ENCODE assay signal across 8 cellular contexts in genomic region chr19:29665215-29665825, GRCh38. TPM values are rescaled to one million over a fixed set of nuclear protein-coding genes. Genes with fewer than 3 reads are reported as not detected.
DNase-seq lines count a peak whose midpoint lies in the region; ATAC-seq and TF ChIP-seq lines count a peak whose summit lies in the region.

Gene PLEKHF1 (plus strand): TSS chr19:29665461. CDS start chr19:29673840, 8,379 bp downstream.

- peak within 1 kb of the TSS; percentile 80 for H3K4me3 ChIP-seq in fibroblast of mammary gland (ENCODE audit: control insufficient read depth, low read depth, low read length)

- peak within 1 kb of the TSS; percentile 94 to 98 for H3K27ac Mint-ChIP-seq in natural killer cell

- H3K9me3 Mint-ChIP-seq in natural killer cell: no peaks in the 10 kb centered on the region

- ATAC-seq in GM21360 (IDR thresholded peaks at IDR 0.05; ENCODE audit: unreplicated experiment): peak; percentile 84
- peak; percentile 80 to 93 (median 87) for ATAC-seq in natural killer cell

- H3K27me3 Mint-ChIP-seq in natural killer cell (ENCODE audit: low read depth in 2 of 2): no peaks in the 10 kb centered on the region

- peak; percentile 43 for DNase-seq in DMS153 treated with DMSO at 0.1 percent for 48 hours (lab: John Stamatoyannopoulos, UW; ENCODE audit: unreplicated experiment)
- peak; percentile 64 for DNase-seq in HT-29 (ENCODE audit: low spot score)
- peak; percentile 82 for DNase-seq in RPMI7951 (ENCODE audit: low read depth)
- DNase-seq in activated T-helper 1 cell treated with anti-CD3 and anti-CD28 coated beads, Interleukin-2, amount 50 U/mL, for 16 hours (ENCODE audit: low read depth in 1 of 2, low spot score in 1 of 2): peak; percentile 56 to 72
- DNase-seq in fibroblast of mammary gland (ENCODE audit: low read depth): peak; percentile 68
- peak; percentile 85 for DNase-seq in natural killer cell
- DNase-seq in stimulated activated naive CD4-positive, alpha-beta T cell treated with Interleukin-2 at 50 U/mL for 16 hours (lab: John Stamatoyannopoulos, UW): peak; percentile 82

- H3K4me3 Mint-ChIP-seq in natural killer cell: peak within 1 kb of the TSS; percentile 91

- TF ChIP-seq CTCF in fibroblast of mammary gland (conservative IDR thresholded peaks at IDR 0.05; ENCODE audit: control insufficient read depth, insufficient read depth, low read depth, low read length): no peak
- no peak for TF ChIP-seq CTCF in natural killer cell (IDR thresholded peaks at IDR 0.05)

- no peaks in the 10 kb centered on the region for H3K36me3 Mint-ChIP-seq in natural killer cell

- intact Hi-C loops in natural killer cell (cut with micrococcal nuclease): loop anchor here (1.0 to 5.0 kb wide), 3 partner anchors 8 to 43 kb away; no protein-coding TSS in a partner anchor

- peaks cover 46 to 47% of the 10 kb centered on the region in 2 donors for H3K4me1 Mint-ChIP-seq in natural killer cell

RNA-seq across cellular contexts. Expression of gene PLEKHF1, which starts in this region (rescaled TPM):
- 1.1 and 1.2 TPM in 2 replicates for total RNA-seq in HT-29 (2014; rRNA removed; shearing (Covaris generic))
- 12.9 and 14.3 TPM in 2 replicates for total RNA-seq in RPMI7951 (2014; rRNA removed; shearing (Covaris generic))
- 10 to 100 TPM; 53.0 to 81.8 (median 53.8) TPM for total RNA-seq in natural killer cell

Comparison
In these comparisons a context has a peak if more than half of its experiments do, and no peak if none do; other contexts are left out.
1. Peak in every context shown above with its lines: DNase-seq, ATAC-seq and H3K4me3 ChIP-seq.